Comparison of ENCODE assay signal across 16 cellular contexts in the genomic region with DNA sequence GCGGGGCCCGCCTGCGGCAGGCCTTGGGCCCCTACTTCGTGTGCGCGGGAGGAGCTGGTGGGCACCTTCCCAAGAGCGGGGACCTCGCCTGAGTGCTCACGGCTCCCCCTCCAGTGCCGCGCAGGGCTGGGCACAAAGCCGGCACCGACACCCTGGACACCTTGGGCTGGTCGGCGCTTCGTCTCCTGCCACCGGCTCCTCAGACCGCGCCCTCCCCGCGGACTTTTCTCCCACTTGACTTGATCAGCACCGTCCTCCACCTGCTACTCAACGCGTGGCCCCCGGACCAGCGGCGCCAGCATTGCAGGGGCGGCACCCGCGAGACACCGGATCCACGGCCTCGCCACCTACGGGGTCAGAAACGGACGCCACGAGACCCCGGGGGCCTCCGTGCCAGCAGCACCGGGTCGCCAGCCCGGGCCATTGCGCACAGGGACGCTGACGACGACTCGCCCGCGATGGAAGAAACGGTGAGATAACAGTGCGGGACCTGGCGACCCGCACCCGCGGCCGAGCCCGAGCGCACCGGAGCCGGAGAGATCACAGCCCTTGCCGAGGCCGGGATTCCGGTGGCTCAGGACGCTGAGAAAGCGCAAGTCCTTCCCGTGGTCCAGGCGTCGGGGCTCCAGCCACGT.
A peak's percentile ranks its signal among the peaks of the same experiment; 100 is the strongest.
DNase-seq lines count a peak whose midpoint lies in the region; ATAC-seq and TF ChIP-seq lines count a peak whose summit lies in the region.
"Had no signal": no experiment of that assay in that cellular context is flagged by ENCODE, and none has a peak within 500 bp of the region (broad histone marks: within the 10 kb centered on the region; RNA-seq: fewer than 3 reads in every experiment).

No MANE protein-coding gene starts in this region.

- no peaks in the 10 kb centered on the region for H3K36me3 Mint-ChIP-seq in immature natural killer cell
- H3K36me3 Mint-ChIP-seq: brain had no signal

- peaks cover 16 to 17% of the 10 kb centered on the region in 2 donors for H3K4me1 ChIP-seq in gastrocnemius medialis
- H3K4me1 ChIP-seq: HAP-1 had no signal

- peak in 1 of 2 donors; percentile 1 for DNase-seq in stimulated activated naive CD8-positive, alpha-beta T cell treated with anti-CD3 and anti-CD28 coated beads, Interleukin-15, amount 100 ng/mL, for 72 hours
- DNase-seq in stimulated activated naive CD8-positive, alpha-beta T cell treated with anti-CD3 and anti-CD28 coated beads, Interleukin-15, Interleukin-2, amounts not matched to agents 100 U/mL and 50 U/mL, for 24 hours = no peak
- DNase-seq in gastrocnemius medialis = peak in 1 of 2 donors; percentile 5
- DNase-seq in NCI-H446 (lab: John Stamatoyannopoulos, UW) = no peak
- no peak for DNase-seq in epidermal melanocyte (ENCODE audit: insufficient read length, low spot score)
- DNase-seq in stimulated activated CD4-positive, alpha-beta T cell treated with anti-CD3 and anti-CD28 coated beads, Interleukin-4, amount 100 ng/mL, for 4 hours = no peak
- no peak for DNase-seq in immature natural killer cell
- DNase-seq: activated CD8-positive, alpha-beta T cell treated with anti-CD3 and anti-CD28 coated beads for 36 hours; AML-193; NCI-H1092 treated with DMSO at 0.1 percent for 48 hours; NCI-H2171; stimulated activated CD4-positive, alpha-beta T cell treated with anti-CD3 and anti-CD28 coated beads, Interleukin-2, amount 100 ng/mL, for 48 hours had no signal

- no peaks in the 10 kb centered on the region for H3K9me3 ChIP-seq in gastrocnemius medialis
- H3K9me3 ChIP-seq: HAP-1 had no signal

- no peak for TF ChIP-seq CTCF in gastrocnemius medialis (IDR thresholded peaks at IDR 0.05 in 4 of 5, conservative IDR thresholded peaks at IDR 0.05 in 1 of 5)

- intact Hi-C loops in gastrocnemius medialis (cut with DNase I; ENCODE audit: low total_unique reads) = no loop called here

- in situ Hi-C loops in gastrocnemius medialis (cut with MboI; ENCODE audit: low sequenced_read_pairs in 4 of 4) = no loop called here

- H3K9me3 Mint-ChIP-seq in stimulated activated naive CD8-positive, alpha-beta T cell treated with anti-CD3 and anti-CD28 coated beads, Interleukin-15, amount 100 ng/mL, for 72 hours = peaks cover 0 to 13% of the 10 kb centered on the region in 2 donors
- H3K9me3 Mint-ChIP-seq in immature natural killer cell = no peaks in the 10 kb centered on the region
- H3K9me3 Mint-ChIP-seq: activated CD8-positive, alpha-beta T cell treated with anti-CD3 and anti-CD28 coated beads for 36 hours; activated T-helper 2 cell treated with anti-CD3 and anti-CD28 coated beads, Interferon-gamma antibody, Interleukin-2, Interleukin-4, amounts not matched to agents 10 μg/mL and 5 μg/mL and 100 μg/mL, durations not matched to agents 14 hours and 24 hours and 36 hours had no signal

- H3K27me3 Mint-ChIP-seq in stimulated activated naive CD8-positive, alpha-beta T cell treated with anti-CD3 and anti-CD28 coated beads, Interleukin-15, amount 100 ng/mL, for 72 hours = peaks cover 9% of the 10 kb centered on the region
- H3K27me3 Mint-ChIP-seq in immature natural killer cell (ENCODE audit: low read depth in 3 of 3) = peaks cover 0 to 5% (median 4%) of the 10 kb centered on the region in 3 donors
- H3K27me3 Mint-ChIP-seq: activated CD8-positive, alpha-beta T cell treated with anti-CD3 and anti-CD28 coated beads for 36 hours had no signal

- H3K4me3 ChIP-seq in gastrocnemius medialis = peak overlapping the region in 2 of 4 donors; percentile 5 to 33
- H3K4me3 ChIP-seq: HAP-1 had no signal

- H3K27ac ChIP-seq in layer of hippocampus (ENCODE audit: low read depth, low read length) (peak overlapping the region; percentile 68), gastrocnemius medialis (peak overlapping the region; percentile 68 to 85 (median 78))

- H3K4me3 Mint-ChIP-seq in stimulated activated naive CD8-positive, alpha-beta T cell treated with anti-CD3 and anti-CD28 coated beads, Interleukin-15, amount 100 ng/mL, for 72 hours = no peak overlapping the region
- H3K4me3 Mint-ChIP-seq in immature natural killer cell = no peak overlapping the region
- H3K4me3 Mint-ChIP-seq: activated CD8-positive, alpha-beta T cell treated with anti-CD3 and anti-CD28 coated beads for 36 hours; brain had no signal

- H3K27me3 ChIP-seq in layer of hippocampus (ENCODE audit: control insufficient read depth, insufficient read depth, low read length) = no peaks in the 10 kb centered on the region
- no peaks in the 10 kb centered on the region for H3K27me3 ChIP-seq in gastrocnemius medialis

- H3K36me3 ChIP-seq in gastrocnemius medialis = no peaks in the 10 kb centered on the region
- H3K36me3 ChIP-seq: HAP-1 had no signal

- no peak overlapping the region for H3K27ac Mint-ChIP-seq in stimulated activated naive CD8-positive, alpha-beta T cell treated with anti-CD3 and anti-CD28 coated beads, Interleukin-15, amount 100 ng/mL, for 72 hours
- H3K27ac Mint-ChIP-seq in immature natural killer cell = no peak overlapping the region
- H3K27ac Mint-ChIP-seq: activated CD8-positive, alpha-beta T cell treated with anti-CD3 and anti-CD28 coated beads for 36 hours; activated T-helper 2 cell treated with anti-CD3 and anti-CD28 coated beads, Interferon-gamma antibody, Interleukin-2, Interleukin-4, amounts not matched to agents 10 μg/mL and 5 μg/mL and 100 μg/mL, durations not matched to agents 14 hours and 24 hours and 36 hours had no signal

- TF ChIP-seq POLR2A in gastrocnemius medialis (IDR thresholded peaks at IDR 0.05) = no peak

- peak; percentile 15 for ATAC-seq in stimulated activated naive CD8-positive, alpha-beta T cell treated with anti-CD3 and anti-CD28 coated beads, Interleukin-15, amount 100 ng/mL, for 72 hours
- ATAC-seq in stimulated activated naive CD8-positive, alpha-beta T cell treated with anti-CD3 and anti-CD28 coated beads, Interleukin-15, Interleukin-2, amounts not matched to agents 100 U/mL and 50 U/mL, for 24 hours = no peak
- ATAC-seq in gastrocnemius medialis = no peak
- ATAC-seq: activated CD8-positive, alpha-beta T cell treated with anti-CD3 and anti-CD28 coated beads for 36 hours had no signal

- H3K4me1 Mint-ChIP-seq in stimulated activated naive CD8-positive, alpha-beta T cell treated with anti-CD3 and anti-CD28 coated beads, Interleukin-15, amount 100 ng/mL, for 72 hours = no peaks in the 10 kb centered on the region
- H3K4me1 Mint-ChIP-seq in immature natural killer cell = peaks cover 8 to 10% of the 10 kb centered on the region in 2 donors
